In the genomic region with DNA sequence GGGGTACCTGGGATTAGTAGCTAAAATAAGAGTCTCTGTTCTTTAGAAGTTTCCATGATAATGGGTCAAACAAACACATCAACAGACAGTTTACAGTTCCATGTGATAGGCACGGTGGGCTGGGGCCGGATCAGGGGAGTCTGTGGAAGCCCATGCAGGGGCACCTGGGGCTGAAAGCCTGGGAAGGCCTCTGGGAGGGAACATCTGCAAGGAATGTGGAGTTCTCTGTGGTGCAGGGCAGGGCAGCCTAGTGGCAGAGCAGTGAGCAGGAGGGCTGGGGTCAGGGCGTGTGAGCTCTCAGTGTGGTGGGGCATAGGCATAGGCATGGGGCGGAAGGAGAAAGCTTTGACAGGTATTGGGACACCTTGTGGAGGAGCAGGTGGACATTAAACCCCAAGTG, we compare ENCODE assay signal across 1 cellular context.
TF ChIP-seq lines count a peak whose summit lies in the region.

No MANE protein-coding gene starts in this region.

TF ChIP-seq in GM23338, 12 proteins besides CTCF, POLR2A, EP300 and RAD21 (continued from another document):
- no peak for TF ChIP-seq REST (IDR thresholded peaks at IDR 0.05; ENCODE audit: unreplicated experiment)
- no peak for TF ChIP-seq ZNF462 (CRISPR knock-in tag; IDR thresholded peaks at IDR 0.05)
- TF ChIP-seq, protein P1, sequence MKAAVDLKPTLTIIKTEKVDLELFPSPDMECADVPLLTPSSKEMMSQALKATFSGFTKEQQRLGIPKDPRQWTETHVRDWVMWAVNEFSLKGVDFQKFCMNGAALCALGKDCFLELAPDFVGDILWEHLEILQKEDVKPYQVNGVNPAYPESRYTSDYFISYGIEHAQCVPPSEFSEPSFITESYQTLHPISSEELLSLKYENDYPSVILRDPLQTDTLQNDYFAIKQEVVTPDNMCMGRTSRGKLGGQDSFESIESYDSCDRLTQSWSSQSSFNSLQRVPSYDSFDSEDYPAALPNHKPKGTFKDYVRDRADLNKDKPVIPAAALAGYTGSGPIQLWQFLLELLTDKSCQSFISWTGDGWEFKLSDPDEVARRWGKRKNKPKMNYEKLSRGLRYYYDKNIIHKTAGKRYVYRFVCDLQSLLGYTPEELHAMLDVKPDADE (IDR thresholded peaks at IDR 0.05) = no peak
- TF ChIP-seq ZNF114 (CRISPR knock-in tag; IDR thresholded peaks at IDR 0.05) = no peak
- TF ChIP-seq STAT1 (IDR thresholded peaks at IDR 0.05; ENCODE audit: unreplicated experiment) = no peak
- no peak for TF ChIP-seq NANOG (IDR thresholded peaks at IDR 0.05; ENCODE audit: borderline replicate concordance)
- no peak for TF ChIP-seq ZNF331 (CRISPR knock-in tag; IDR thresholded peaks at IDR 0.05; ENCODE audit: low read depth)
